In genomic region chr16:17519556-17519955, GRCh38 we compare ENCODE assay signal across 23 cellular contexts.
"Had no signal": no experiment of that assay in that cellular context is flagged by ENCODE, and none has a peak within 500 bp of the region (broad histone marks: within the 10 kb centered on the region; RNA-seq: fewer than 3 reads in every experiment).

No MANE protein-coding gene starts in this region.

- H3K9me3 ChIP-seq: ascending aorta, heart left ventricle, upper lobe of right lung had no signal

- H3K4me3 ChIP-seq: ascending aorta, heart left ventricle, upper lobe of right lung had no signal

- H3K4me1 Mint-ChIP-seq: activated naive CD8-positive, alpha-beta T cell treated with anti-CD3 and anti-CD28 coated beads, Interleukin-2, amount 50 U/mL, for 24 hours; natural killer cell; WTC11 had no signal

- H3K27me3 ChIP-seq: ascending aorta had no signal

- H3K36me3 ChIP-seq: ascending aorta, heart left ventricle, upper lobe of right lung had no signal

- H3K36me3 Mint-ChIP-seq: natural killer cell, WTC11 had no signal

- H3K4me3 Mint-ChIP-seq: activated naive CD8-positive, alpha-beta T cell treated with anti-CD3 and anti-CD28 coated beads, Interleukin-2, amount 50 U/mL, for 24 hours; natural killer cell; WTC11 had no signal

- DNase-seq: activated CD4-positive, alpha-beta T cell treated with anti-CD3 and anti-CD28 coated beads, Interleukin-2, amount 50 U/mL, for 48 hours; activated effector memory CD4-positive, alpha-beta T cell treated with anti-CD3 and anti-CD28 coated beads, Interleukin-2, amount 50 U/mL, for 16 hours; activated naive CD4-positive, alpha-beta T cell treated with anti-CD3 and anti-CD28 coated beads, Interleukin-2, amount 50 U/mL, for 16 hours; activated naive CD8-positive, alpha-beta T cell treated with anti-CD3 and anti-CD28 coated beads, Interleukin-2, amount 50 U/mL, for 24 hours; activated T-cell treated with anti-CD3 and anti-CD28 coated beads, Interleukin-2, amount 50 U/mL, for 48 hours; central memory CD4-positive, alpha-beta T cell; dermis blood vessel endothelial cell; effector CD8-positive, alpha-beta T cell; heart left ventricle; left ventricle myocardium superior; mammary epithelial cell; midbrain; natural killer cell; retina; stimulated activated CD4-positive, alpha-beta T cell treated with anti-CD3 and anti-CD28 coated beads, Interleukin-12 subunit alpha, Interleukin-12 subunit beta, amount 100 ng/mL, for 4 hours; stimulated activated CD4-positive, alpha-beta T cell treated with anti-CD3 and anti-CD28 coated beads, Interleukin-4, amount 100 ng/mL, for 4 hours; stimulated activated naive CD8-positive, alpha-beta T cell treated with anti-CD3 and anti-CD28 coated beads, Interleukin-15, Interleukin-2, amounts not matched to agents 100 U/mL and 50 U/mL, for 24 hours; upper lobe of right lung had no signal

- ATAC-seq: activated naive CD8-positive, alpha-beta T cell treated with anti-CD3 and anti-CD28 coated beads, Interleukin-2, amount 50 U/mL, for 24 hours; heart left ventricle; left ventricle myocardium superior; natural killer cell; stimulated activated naive CD8-positive, alpha-beta T cell treated with anti-CD3 and anti-CD28 coated beads, Interleukin-15, Interleukin-2, amounts not matched to agents 100 U/mL and 50 U/mL, for 24 hours; upper lobe of right lung; WTC11 had no signal

- H3K27ac Mint-ChIP-seq: activated naive CD8-positive, alpha-beta T cell treated with anti-CD3 and anti-CD28 coated beads, Interleukin-2, amount 50 U/mL, for 24 hours; natural killer cell; progenitor cell of endocrine pancreas; WTC11 had no signal

- H3K27ac ChIP-seq: ascending aorta, heart left ventricle, upper lobe of right lung had no signal

- H3K4me1 ChIP-seq: ascending aorta, heart left ventricle, upper lobe of right lung had no signal

- FAIRE-seq: islet of Langerhans, TTC549 had no signal

- H3K9me3 Mint-ChIP-seq: activated naive CD8-positive, alpha-beta T cell treated with anti-CD3 and anti-CD28 coated beads, Interleukin-2, amount 50 U/mL, for 24 hours; natural killer cell; WTC11 had no signal
